ENCODE assay signal across 8 cellular contexts in the genomic region with DNA sequence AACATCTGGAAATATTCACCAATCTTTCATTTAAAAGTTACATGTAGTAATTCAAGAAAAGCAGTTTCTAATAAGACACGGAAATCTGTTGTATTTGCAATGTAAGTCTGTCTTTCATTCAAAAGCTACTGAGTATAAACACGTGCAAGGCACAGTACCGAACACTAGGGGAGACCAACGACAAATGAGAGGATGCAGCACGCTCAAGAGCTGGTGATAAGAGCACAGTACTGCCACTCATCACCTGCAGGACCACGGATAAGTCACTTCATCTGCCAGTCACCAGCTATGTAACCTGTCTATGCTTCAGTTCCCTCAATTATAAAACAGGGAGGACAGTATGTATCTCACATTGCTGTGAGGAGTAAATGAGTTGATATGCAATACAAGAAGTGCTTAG.
DNase-seq lines count a peak whose midpoint lies in the region; ATAC-seq lines count a peak whose summit lies in the region.

No MANE protein-coding gene starts in this region.

- ATAC-seq in activated CD4-positive, alpha-beta T cell treated with anti-CD3 and anti-CD28 coated beads for 36 hours: peak; percentile 99

- intact Hi-C loops in activated CD4-positive, alpha-beta T cell treated with anti-CD3 and anti-CD28 coated beads for 36 hours (cut with DNase I, micrococcal nuclease): no loop called here

- no peaks in the 10 kb centered on the region for H3K9me3 Mint-ChIP-seq in activated CD4-positive, alpha-beta T cell treated with anti-CD3 and anti-CD28 coated beads for 36 hours (ENCODE audit: low read depth)

- DNase-seq in NCI-H1105 treated with DMSO at 0.1 percent for 48 hours (lab: John Stamatoyannopoulos, UW) (peak; percentile 0), NCI-H1105 (lab: John Stamatoyannopoulos, UW) (no peak), HuH-7.5 (ENCODE audit: low spot score) (peak; percentile 23), fibroblast of gingiva (ENCODE audit: low read depth) (peak; percentile 5), NCI-H345 treated with DMSO at 0.1 percent for 48 hours (lab: John Stamatoyannopoulos, UW; ENCODE audit: unreplicated experiment) (no peak), NCI-H187 (lab: John Stamatoyannopoulos, UW) (no peak)
- peak; percentile 51 for DNase-seq in activated CD4-positive, alpha-beta T cell treated with anti-CD3 and anti-CD28 coated beads for 36 hours
- peak in 2 of 3 donors; percentile 1 to 9 for DNase-seq in stimulated activated CD4-positive, alpha-beta T cell treated with anti-CD3 and anti-CD28 coated beads, Interleukin-12 subunit alpha, Interleukin-12 subunit beta, amount 100 ng/mL, for 48 hours (ENCODE audit: low read depth in 2 of 3, low spot score in 1 of 3)

- H3K27ac Mint-ChIP-seq in activated CD4-positive, alpha-beta T cell treated with anti-CD3 and anti-CD28 coated beads for 36 hours: no peak overlapping the region

- CTCF ChIA-PET in activated CD4-positive, alpha-beta T cell treated with anti-CD3 and anti-CD28 coated beads for 36 hours (lab: Charles Lee): no interaction called here

- POLR2A ChIA-PET in activated CD4-positive, alpha-beta T cell treated with anti-CD3 and anti-CD28 coated beads for 36 hours (lab: Charles Lee): no interaction called here

- H3K4me1 Mint-ChIP-seq in activated CD4-positive, alpha-beta T cell treated with anti-CD3 and anti-CD28 coated beads for 36 hours: no peaks in the 10 kb centered on the region

- H3K36me3 Mint-ChIP-seq in activated CD4-positive, alpha-beta T cell treated with anti-CD3 and anti-CD28 coated beads for 36 hours (ENCODE audit: low read depth): peaks cover 14% of the 10 kb centered on the region

- H3K27me3 Mint-ChIP-seq in activated CD4-positive, alpha-beta T cell treated with anti-CD3 and anti-CD28 coated beads for 36 hours: no peaks in the 10 kb centered on the region

- no peak overlapping the region for H3K4me3 Mint-ChIP-seq in activated CD4-positive, alpha-beta T cell treated with anti-CD3 and anti-CD28 coated beads for 36 hours

Comparison
In these comparisons a context has a peak if more than half of its experiments do, and no peak if none do; other contexts are left out.
1. DNase-seq: peak in NCI-H1105 treated with DMSO at 0.1 percent for 48 hours (single experiment), HuH-7.5 (single experiment), activated CD4-positive, alpha-beta T cell treated with anti-CD3 and anti-CD28 coated beads for 36 hours (single experiment), fibroblast of gingiva (single experiment) and stimulated activated CD4-positive, alpha-beta T cell treated with anti-CD3 and anti-CD28 coated beads, Interleukin-12 subunit alpha, Interleukin-12 subunit beta, amount 100 ng/mL, for 48 hours (2 of 3); none in NCI-H1105 (single experiment), NCI-H345 treated with DMSO at 0.1 percent for 48 hours (single experiment) and NCI-H187 (0 of 2).